Comparison of ENCODE assay signal across 22 cellular contexts in the genomic region with DNA sequence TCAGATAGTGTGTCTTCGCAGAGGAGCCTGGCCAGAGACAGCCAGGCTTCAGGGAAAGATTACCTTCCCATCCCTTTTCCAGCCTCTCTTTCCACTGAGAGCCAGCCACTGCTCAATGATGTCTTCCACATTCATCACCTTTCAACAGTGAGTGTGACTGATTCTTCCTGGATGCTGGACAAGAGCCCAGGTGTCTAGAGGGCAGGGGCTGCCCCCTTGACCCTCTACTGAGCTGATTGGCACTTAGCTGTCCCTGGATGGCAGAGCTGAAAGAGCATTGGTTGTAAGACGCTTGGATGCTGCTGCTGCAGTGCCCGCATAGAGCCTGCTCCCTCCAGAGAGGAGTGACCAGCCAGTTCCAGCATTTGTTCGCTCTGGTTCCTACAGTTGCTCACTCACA.
DNase-seq lines count a peak whose midpoint lies in the region; ATAC-seq and TF ChIP-seq lines count a peak whose summit lies in the region.
"Had no signal": no experiment of that assay in that cellular context is flagged by ENCODE, and none has a peak within 500 bp of the region (broad histone marks: within the 10 kb centered on the region; RNA-seq: fewer than 3 reads in every experiment).

No MANE protein-coding gene starts in this region.

- no peaks in the 10 kb centered on the region for H3K9me2 ChIP-seq in DOHH2 (replicated peaks; ENCODE audit: control insufficient read depth, low read length)
- no peaks in the 10 kb centered on the region for H3K9me2 ChIP-seq in PC-9 (ENCODE audit: insufficient read depth)
- H3K9me2 ChIP-seq in hepatocyte (replicated peaks; ENCODE audit: insufficient read depth) = no peaks in the 10 kb centered on the region

- intact Hi-C loops in PC-9 (cut with micrococcal nuclease; ENCODE audit: unreplicated experiment) = no loop called here

- H2AFZ ChIP-seq in PC-9 = 0 out of 2 replicates have a peak overlapping the region, but pooled peaks have one; percentile 19
- H2AFZ ChIP-seq in hepatocyte = no peak overlapping the region

- peaks cover 26% of the 10 kb centered on the region for H3K4me1 Mint-ChIP-seq in stimulated activated memory B cell treated with anti-CD40 and anti-IgM and Interleukin-4, amounts not matched to agents 10 μg/mL and 1 μg/mL and 100 μg/mL, for 72 hours
- H3K4me1 Mint-ChIP-seq in activated CD8-positive, alpha-beta memory T cell treated with anti-CD3 and anti-CD28 coated beads, Interleukin-2, amount 10 ng/mL, durations not matched to agents 7 days and 5 days = no peaks in the 10 kb centered on the region
- H3K4me1 Mint-ChIP-seq: CD4-positive, CD25-positive, alpha-beta regulatory T cell had no signal

- peaks cover 17% of the 10 kb centered on the region for H3K27me3 Mint-ChIP-seq in stimulated activated memory B cell treated with anti-CD40 and anti-IgM and Interleukin-4, amounts not matched to agents 10 μg/mL and 1 μg/mL and 100 μg/mL, for 72 hours
- no peaks in the 10 kb centered on the region for H3K27me3 Mint-ChIP-seq in activated CD8-positive, alpha-beta memory T cell treated with anti-CD3 and anti-CD28 coated beads, Interleukin-2, amount 10 ng/mL, durations not matched to agents 7 days and 5 days
- H3K27me3 Mint-ChIP-seq: CD4-positive, CD25-positive, alpha-beta regulatory T cell had no signal

- H3K36me3 ChIP-seq in DOHH2 (ENCODE audit: control insufficient read depth, low read length) (no peaks in the 10 kb centered on the region), PC-9 (ENCODE audit: low read depth) (no peaks in the 10 kb centered on the region), hepatocyte (replicated peaks; ENCODE audit: insufficient read depth, low read depth) (no peaks in the 10 kb centered on the region)
- H3K36me3 ChIP-seq: BLaER1, SJCRH30 had no signal

- POLR2A ChIA-PET in PC-9 (lab: Charles Lee; ENCODE audit: unreplicated experiment) (no interaction called here), GM10248 (lab: Yijun Ruan, JAX) (no interaction called here)

- H3K4me1 ChIP-seq in DOHH2 (ENCODE audit: control insufficient read depth, low read length) = peaks cover 44% of the 10 kb centered on the region
- 0 out of 2 replicates have a peak, but pooled peaks cover 5% of the 10 kb centered on the region for H3K4me1 ChIP-seq in PC-9 (replicated peaks; ENCODE audit: insufficient read depth)
- H3K4me1 ChIP-seq in hepatocyte (ENCODE audit: insufficient read depth) = peaks cover 36% of the 10 kb centered on the region

- no peaks in the 10 kb centered on the region for H3K9me3 Mint-ChIP-seq in stimulated activated memory B cell treated with anti-CD40 and anti-IgM and Interleukin-4, amounts not matched to agents 10 μg/mL and 1 μg/mL and 100 μg/mL, for 72 hours
- H3K9me3 Mint-ChIP-seq in activated CD8-positive, alpha-beta memory T cell treated with anti-CD3 and anti-CD28 coated beads, Interleukin-2, amount 10 ng/mL, durations not matched to agents 7 days and 5 days (ENCODE audit: low read depth) = no peaks in the 10 kb centered on the region

- no peak overlapping the region for H3K4me3 Mint-ChIP-seq in stimulated activated memory B cell treated with anti-CD40 and anti-IgM and Interleukin-4, amounts not matched to agents 10 μg/mL and 1 μg/mL and 100 μg/mL, for 72 hours
- H3K4me3 Mint-ChIP-seq in activated CD8-positive, alpha-beta memory T cell treated with anti-CD3 and anti-CD28 coated beads, Interleukin-2, amount 10 ng/mL, durations not matched to agents 7 days and 5 days = no peak overlapping the region
- H3K4me3 Mint-ChIP-seq: CD4-positive, CD25-positive, alpha-beta regulatory T cell had no signal

- peak overlapping the region; percentile 14 for H3K27ac Mint-ChIP-seq in stimulated activated memory B cell treated with anti-CD40 and anti-IgM and Interleukin-4, amounts not matched to agents 10 μg/mL and 1 μg/mL and 100 μg/mL, for 72 hours
- no peak overlapping the region for H3K27ac Mint-ChIP-seq in activated CD8-positive, alpha-beta memory T cell treated with anti-CD3 and anti-CD28 coated beads, Interleukin-2, amount 10 ng/mL, durations not matched to agents 7 days and 5 days
- H3K27ac Mint-ChIP-seq: CD4-positive, CD25-positive, alpha-beta regulatory T cell had no signal

- H4K20me1 ChIP-seq in DOHH2 (ENCODE audit: control insufficient read depth, insufficient read depth, low read depth, low read length) (no peaks in the 10 kb centered on the region), PC-9 (ENCODE audit: insufficient read depth) (no peaks in the 10 kb centered on the region), hepatocyte (ENCODE audit: insufficient read depth, poor library complexity, severe bottlenecking) (no peaks in the 10 kb centered on the region)
- H4K20me1 ChIP-seq: BLaER1 had no signal

- no TSS peak for BruUV-seq in PC-9 (replicated peaks; lab: Mats Ljungman, UMichigan)

- H3K4me3 ChIP-seq in DOHH2 (ENCODE audit: low read length) = no peak overlapping the region
- H3K4me3 ChIP-seq in PC-9 = no peak overlapping the region
- no peak overlapping the region for H3K4me3 ChIP-seq in hepatocyte
- H3K4me3 ChIP-seq: BLaER1, SJCRH30 had no signal

- no peak overlapping the region for H3K27ac ChIP-seq in DOHH2 (ENCODE audit: low read depth, low read length)
- no peak overlapping the region for H3K27ac ChIP-seq in PC-9
- H3K27ac ChIP-seq in hepatocyte = peak overlapping the region; percentile 73
- H3K27ac ChIP-seq: BLaER1, SJCRH30 had no signal

- DNase-seq in PC-9 = no peak
- no peak for DNase-seq in hepatocyte (ENCODE audit: low spot score)
- DNase-seq in GM10248 (ENCODE audit: extremely low spot score) = no peak
- DNase-seq in activated CD8-positive, alpha-beta memory T cell treated with anti-CD3 and anti-CD28 coated beads, Interleukin-2, amount 10 ng/mL, durations not matched to agents 7 days and 5 days = no peak
- DNase-seq: CD4-positive, CD25-positive, alpha-beta regulatory T cell; EL; GDM1; KBM-7; NCI-H1105 treated with DMSO at 0.1 percent for 48 hours; NCI-H2029; NCI-H446 treated with DMSO at 0.1 percent for 48 hours; NCI-H526; NCI-H82; NK-92 treated with Interleukin-12 subunit alpha and Interleukin-12 subunit beta, amount 100 ng/mL, for 24 hours; PC-3 had no signal

- H3K9me3 ChIP-seq in DOHH2 (ENCODE audit: control insufficient read depth, insufficient read depth, low read length) (peaks cover 4% of the 10 kb centered on the region; the same call in 1 of the 2 replicates), PC-9 (ENCODE audit: insufficient read depth, low read depth) (peaks cover 13% of the 10 kb centered on the region; the same call in 1 of the 2 replicates), hepatocyte (ENCODE audit: low read depth) (peaks cover 2% of the 10 kb centered on the region)
- H3K9me3 ChIP-seq: SJCRH30 had no signal

- H3K27me3 ChIP-seq in DOHH2 (ENCODE audit: control insufficient read depth, low read length) (no peaks in the 10 kb centered on the region), PC-9 (ENCODE audit: insufficient read depth, low read depth) (no peaks in the 10 kb centered on the region), hepatocyte (no peaks in the 10 kb centered on the region)
- H3K27me3 ChIP-seq: BLaER1, SJCRH30 had no signal

- H3F3A ChIP-seq in DOHH2 (ENCODE audit: control insufficient read depth, insufficient read depth) (no peaks in the 10 kb centered on the region), PC-9 (ENCODE audit: insufficient read depth, low read depth) (no peaks in the 10 kb centered on the region)

- H3K36me3 Mint-ChIP-seq in stimulated activated memory B cell treated with anti-CD40 and anti-IgM and Interleukin-4, amounts not matched to agents 10 μg/mL and 1 μg/mL and 100 μg/mL, for 72 hours = no peaks in the 10 kb centered on the region
- no peaks in the 10 kb centered on the region for H3K36me3 Mint-ChIP-seq in activated CD8-positive, alpha-beta memory T cell treated with anti-CD3 and anti-CD28 coated beads, Interleukin-2, amount 10 ng/mL, durations not matched to agents 7 days and 5 days
- H3K36me3 Mint-ChIP-seq: CD4-positive, CD25-positive, alpha-beta regulatory T cell had no signal

- H3K79me2 ChIP-seq in DOHH2 (ENCODE audit: control insufficient read depth, low read length) (no peaks in the 10 kb centered on the region), PC-9 (ENCODE audit: low read depth) (no peaks in the 10 kb centered on the region), hepatocyte (no peaks in the 10 kb centered on the region)

- TF ChIP-seq CTCF in DOHH2 (IDR thresholded peaks at IDR 0.05; ENCODE audit: low read depth, low read length, poor library complexity, severe bottlenecking) (no peak), PC-9 (conservative IDR thresholded peaks at IDR 0.05) (no peak), hepatocyte (IDR thresholded peaks at IDR 0.05; ENCODE audit: poor library complexity) (no peak), GM10248 (IDR thresholded peaks at IDR 0.05; ENCODE audit: control extremely low read depth, extremely low read depth, low read depth, missing control alignments) (no peak)

- ATAC-seq in stimulated activated memory B cell treated with anti-CD40 and anti-IgM and Interleukin-4, amounts not matched to agents 10 μg/mL and 1 μg/mL and 100 μg/mL, for 72 hours = no peak
- ATAC-seq in activated CD8-positive, alpha-beta memory T cell treated with anti-CD3 and anti-CD28 coated beads, Interleukin-2, amount 10 ng/mL, durations not matched to agents 7 days and 5 days = no peak
- no peak for ATAC-seq in HG02852 (IDR thresholded peaks at IDR 0.05; ENCODE audit: unreplicated experiment)
- ATAC-seq: PC-3, Right ventricle myocardium inferior, SK-N-SH treated with all-trans-retinoic acid at 6 μM for 48 hours had no signal

- CTCF ChIA-PET in PC-9 (lab: Charles Lee) (no interaction called here), GM10248 (lab: Yijun Ruan, JAX) (interaction anchor here (0.7 to 3.5 kb wide), 8 partner anchors 8 to 744 kb away, joined by 3 to 14 read pairs (median 4); no protein-coding TSS in a partner anchor)
- CTCF ChIA-PET in activated CD8-positive, alpha-beta memory T cell treated with anti-CD3 and anti-CD28 coated beads, Interleukin-2, amount 10 ng/mL, durations not matched to agents 7 days and 5 days (lab: Charles Lee) = no interaction called here

- 94% methylated on average over 4 of the region's 4 CpGs for WGBS in hepatocyte (ENCODE audit: low lambda C conversion rate, missing lambda C conversion rate)

- H3K4me2 ChIP-seq in DOHH2 (ENCODE audit: low read length) = peak overlapping the region; percentile 56; the same call in 1 of the 2 replicates
- no peak overlapping the region for H3K4me2 ChIP-seq in PC-9
- H3K4me2 ChIP-seq in hepatocyte = no peak overlapping the region
